ENCODE assay signal across 6 cellular contexts in genomic region chr13:113905018-113905417, GRCh38.
"Had no signal": no experiment of that assay in that cellular context is flagged by ENCODE, and none has a peak within 500 bp of the region (broad histone marks: within the 10 kb centered on the region; RNA-seq: fewer than 3 reads in every experiment).

No MANE protein-coding gene starts in this region.

- DNase-seq: activated B cell treated with CpG ODN at 0.5 μM for 24 hours; activated CD4-positive, alpha-beta T cell treated with anti-CD3 and anti-CD28 coated beads, Interleukin-2, amount 10 ng/mL, durations not matched to agents 7 days and 5 days; effector memory CD4-positive, alpha-beta T cell had no signal

- H3K27ac Mint-ChIP-seq: activated B cell treated with CpG ODN at 0.5 μM for 24 hours; activated CD4-positive, alpha-beta T cell treated with anti-CD3 and anti-CD28 coated beads, Interleukin-2, amount 10 ng/mL, durations not matched to agents 7 days and 5 days; activated T-cell treated with anti-CD3 and anti-CD28 coated beads, Interleukin-2, amount 50 U/mL, for 72 hours; nephron; stimulated activated naive CD8-positive, alpha-beta T cell treated with anti-CD3 and anti-CD28 coated beads, Interleukin-15, Interleukin-2, amounts not matched to agents 100 ng/mL and 50 ng/mL, for 24 hours had no signal

- H3K4me3 Mint-ChIP-seq: activated B cell treated with CpG ODN at 0.5 μM for 24 hours; activated CD4-positive, alpha-beta T cell treated with anti-CD3 and anti-CD28 coated beads, Interleukin-2, amount 10 ng/mL, durations not matched to agents 7 days and 5 days; activated T-cell treated with anti-CD3 and anti-CD28 coated beads, Interleukin-2, amount 50 U/mL, for 72 hours; nephron; stimulated activated naive CD8-positive, alpha-beta T cell treated with anti-CD3 and anti-CD28 coated beads, Interleukin-15, Interleukin-2, amounts not matched to agents 100 ng/mL and 50 ng/mL, for 24 hours had no signal

- H3K9me3 Mint-ChIP-seq: activated B cell treated with CpG ODN at 0.5 μM for 24 hours; activated CD4-positive, alpha-beta T cell treated with anti-CD3 and anti-CD28 coated beads, Interleukin-2, amount 10 ng/mL, durations not matched to agents 7 days and 5 days; activated T-cell treated with anti-CD3 and anti-CD28 coated beads, Interleukin-2, amount 50 U/mL, for 72 hours; nephron; stimulated activated naive CD8-positive, alpha-beta T cell treated with anti-CD3 and anti-CD28 coated beads, Interleukin-15, Interleukin-2, amounts not matched to agents 100 ng/mL and 50 ng/mL, for 24 hours had no signal
